34 cellular contexts compared by ENCODE assay signal in the genomic region with DNA sequence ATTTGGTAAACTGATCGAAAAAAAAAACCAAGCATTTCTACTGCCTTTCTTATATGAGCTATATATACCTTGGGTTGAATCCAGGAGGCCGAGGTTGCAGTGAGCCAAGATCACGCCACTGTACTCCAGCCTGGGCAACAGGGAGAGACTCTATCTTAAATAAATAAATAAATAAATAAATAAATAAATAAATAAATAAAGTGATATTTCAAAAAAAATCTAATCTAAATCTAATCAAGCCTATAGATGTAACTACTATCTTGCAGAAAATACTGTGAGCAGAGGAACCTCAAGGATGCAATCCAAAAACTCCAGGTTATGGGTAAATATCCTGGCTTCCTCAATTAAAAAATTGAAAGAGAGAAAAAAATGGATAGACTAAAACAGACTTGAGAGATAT.
"Had no signal": no experiment of that assay in that cellular context is flagged by ENCODE, and none has a peak within 500 bp of the region (broad histone marks: within the 10 kb centered on the region; RNA-seq: fewer than 3 reads in every experiment).

No MANE protein-coding gene starts in this region.

- H3K4me3 ChIP-seq: MG63 had no signal

- DNase-seq: Karpas-422, Kasumi-1, MG63, MM.1S, MV-4-11, NCI-H1048, NCI-H1092, NCI-H1092 treated with DMSO at 0.1 percent for 48 hours, NCI-H1105, NCI-H1105 treated with DMSO at 0.1 percent for 48 hours, NCI-H1417, NCI-H1417 treated with DMSO at 0.1 percent for 48 hours, NCI-H1436, NCI-H1436 treated with DMSO at 0.1 percent for 48 hours, NCI-H146, NCI-H1694, NCI-H1694 treated with DMSO at 0.1 percent for 48 hours, NCI-H187, NCI-H187 treated with DMSO at 0.1 percent for 48 hours, NCI-H1930, NCI-H2029, NCI-H2029 treated with DMSO at 0.1 percent for 48 hours, NCI-H2081, NCI-H2081 treated with DMSO at 0.1 percent for 48 hours, NCI-H2107, NCI-H2171, NCI-H2171 treated with DMSO at 0.1 percent for 48 hours, NCI-H2227 treated with DMSO at 0.1 percent for 48 hours, NCI-H226, NCI-H345, NCI-H446, NCI-H446 treated with DMSO at 0.1 percent for 48 hours, NCI-H510A, NCI-H510A treated with DMSO at 0.1 percent for 48 hours had no signal

- H3K9me3 ChIP-seq: MG63 had no signal

- H3K36me3 ChIP-seq: MG63 had no signal
